24 cellular contexts compared by ENCODE assay signal in the genomic region with DNA sequence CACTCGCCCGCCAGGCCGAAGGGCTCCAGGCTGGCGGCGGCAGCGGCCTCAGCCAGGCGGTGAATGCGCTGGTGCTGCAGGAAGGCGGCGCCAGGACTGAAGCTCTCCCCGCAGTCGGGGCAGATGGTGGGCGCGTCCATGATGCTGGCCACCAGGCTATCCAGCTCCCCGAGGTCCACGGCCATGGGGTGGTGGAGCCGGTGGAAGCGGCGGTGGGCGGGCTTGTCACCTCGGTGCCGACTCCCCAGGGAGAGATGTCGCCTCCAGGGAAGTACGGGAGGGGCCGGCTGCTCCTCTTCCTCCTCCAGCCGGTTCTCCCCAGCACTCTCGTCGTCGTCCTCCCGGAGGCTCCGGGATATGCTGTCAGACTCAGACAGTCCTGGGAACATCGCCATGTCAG. TPM values are rescaled to one million over a fixed set of nuclear protein-coding genes. Genes with fewer than 3 reads are reported as not detected.
"Had no signal": no experiment of that assay in that cellular context is flagged by ENCODE, and none has a peak within 500 bp of the region (broad histone marks: within the 10 kb centered on the region; RNA-seq: fewer than 3 reads in every experiment).

No MANE protein-coding gene starts in this region.

- H3K27me3 ChIP-seq: brain microvascular endothelial cell, SJCRH30 had no signal

- ATAC-seq: activated T-cell treated with anti-CD3 and anti-CD28 coated beads, Interleukin-2, amount 50 U/mL, for 4 hours; activated T-helper 17 cell treated with anti-CD3 and anti-CD28 coated beads, Interleukin-2, amount 50 U/mL, for 72 hours; WTC11 had no signal

- H3K9ac ChIP-seq: SK-N-SH had no signal

- H3K9me3 ChIP-seq: SJCRH30, SK-N-SH had no signal

- DNase-seq: activated CD4-positive, alpha-beta T cell treated with anti-CD3 and anti-CD28 coated beads, Interleukin-2, amount 10 ng/mL, durations not matched to agents 24 days and 14 days; activated CD4-positive, alpha-beta T cell treated with anti-CD3 and anti-CD28 coated beads, Interleukin-2, amount 50 U/mL, for 48 hours; activated CD4-positive, CD25-positive, alpha-beta regulatory T cell treated with anti-CD3 and anti-CD28 coated beads, Interleukin-2, amount 50 U/mL, for 72 hours; activated gamma-delta T cell treated with Interleukin-2 at 50 U/mL for 16 hours; activated naive CD4-positive, alpha-beta T cell treated with anti-CD3 and anti-CD28 coated beads, Interleukin-2, amount 10 ng/mL, durations not matched to agents 7 days and 5 days; activated naive CD8-positive, alpha-beta T cell treated with anti-CD3 and anti-CD28 coated beads for 36 hours; activated T-cell treated with anti-CD3 and anti-CD28 coated beads, Interleukin-2, amount 50 U/mL, for 4 hours; brain microvascular endothelial cell; MM.1S; NCI-H1105; NCI-H1436; NCI-H1694 treated with DMSO at 0.1 percent for 48 hours; NCI-H2029 treated with DMSO at 0.1 percent for 48 hours; NCI-H345; NCI-H510A; NCI-H526 treated with DMSO at 0.1 percent for 48 hours; NCI-H82; Right ventricle myocardium superior; SJCRH30; SK-N-SH; T-helper 1 cell had no signal

- H3K27ac ChIP-seq: brain microvascular endothelial cell, SJCRH30 had no signal

- H3K4me3 ChIP-seq: SJCRH30 had no signal

RNA-seq across cellular contexts. Expression of a gene that starts 24.4 kb away (rescaled TPM):
- total RNA-seq: OCI-LY7 had no signal
